ENCODE assay signal across 10 cellular contexts in the genomic region with DNA sequence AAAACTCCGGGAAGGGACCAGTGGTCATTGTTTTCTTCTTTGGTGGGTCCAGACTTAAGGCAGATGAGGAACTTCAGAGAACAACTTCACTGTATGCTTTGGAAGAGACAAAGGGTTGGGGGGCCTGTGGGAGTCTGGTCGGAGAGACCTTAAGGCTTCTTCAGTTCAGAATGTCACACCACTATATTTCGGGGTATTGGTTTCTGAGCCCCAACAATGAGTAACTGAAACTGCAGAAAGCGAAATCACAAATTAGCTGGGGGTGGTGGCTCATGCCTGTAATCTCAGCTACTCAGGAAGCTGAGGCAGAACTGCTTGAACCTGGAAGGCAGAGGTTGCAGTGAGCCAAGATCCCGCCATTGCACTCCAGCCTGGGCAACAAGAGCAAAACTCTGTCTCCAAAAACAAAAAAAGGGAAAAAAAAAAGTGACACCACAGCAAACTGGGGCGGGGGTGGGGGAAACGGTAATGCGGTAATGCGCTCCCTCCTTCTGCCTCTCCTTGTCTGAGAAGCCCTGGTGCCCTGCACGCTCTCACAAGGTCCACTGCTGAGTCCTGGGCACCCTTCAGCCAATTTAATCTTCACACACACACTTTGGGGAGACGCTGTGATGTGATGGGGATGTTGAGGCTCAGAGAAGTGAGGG. TPM values are rescaled to one million over a fixed set of nuclear protein-coding genes. Genes with fewer than 3 reads are reported as not detected.
DNase-seq lines count a peak whose midpoint lies in the region; ATAC-seq and TF ChIP-seq lines count a peak whose summit lies in the region.
"Had no signal": no experiment of that assay in that cellular context is flagged by ENCODE, and none has a peak within 500 bp of the region (broad histone marks: within the 10 kb centered on the region; RNA-seq: fewer than 3 reads in every experiment).

No MANE protein-coding gene starts in this region.

- peak overlapping the region; percentile 83 for H3K4me3 Mint-ChIP-seq in T-helper 17 cell

- H3K4me1 Mint-ChIP-seq in T-helper 17 cell: peaks cover 25% of the 10 kb centered on the region

- H3K36me3 ChIP-seq in lower lobe of right lung: no peaks in the 10 kb centered on the region
- H3K36me3 ChIP-seq in MG63: peaks cover 15% of the 10 kb centered on the region

- no peaks in the 10 kb centered on the region for H3K27me3 Mint-ChIP-seq in T-helper 17 cell

- peak overlapping the region; percentile 45 for H3K27ac Mint-ChIP-seq in T-helper 17 cell

- H3K27ac ChIP-seq in lower lobe of right lung: peak overlapping the region; percentile 58
- H3K27ac ChIP-seq: HL-60 had no signal

- H3K9me3 ChIP-seq in T-helper 17 cell (ENCODE audit: control insufficient read depth, low read length, poor library complexity, severe bottlenecking): no peaks in the 10 kb centered on the region
- no peaks in the 10 kb centered on the region for H3K9me3 ChIP-seq in lower lobe of right lung
- no peaks in the 10 kb centered on the region for H3K9me3 ChIP-seq in MG63

- DNase-seq in stimulated activated CD4-positive, alpha-beta T cell treated with anti-CD3 and anti-CD28 coated beads, Interleukin-15, amount 100 ng/mL, for 24 hours: peak; percentile 48
- no peak for DNase-seq in stimulated activated CD4-positive, alpha-beta T cell treated with anti-CD3 and anti-CD28 coated beads, Interleukin-4, amount 100 ng/mL, for 1 hour
- DNase-seq in T-helper 17 cell (no peak), lower lobe of right lung (no peak), SKM-1 treated with dmso at 0.1 percent for 144 hours (lab: John Stamatoyannopoulos, UW; ENCODE audit: unreplicated experiment) (no peak), MG63 (no peak), HCEC 1CT (no peak), amygdala (lab: John Stamatoyannopoulos, UW) (no peak)

- H3K27me3 ChIP-seq in lower lobe of right lung (ENCODE audit: low read depth) (no peaks in the 10 kb centered on the region), MG63 (no peaks in the 10 kb centered on the region)

- H3K4me3 ChIP-seq in lower lobe of right lung: no peak overlapping the region
- no peak overlapping the region for H3K4me3 ChIP-seq in MG63

- intact Hi-C loops in lower lobe of right lung (cut with DNase I): no loop called here

- peaks cover 53% of the 10 kb centered on the region for H3K4me1 ChIP-seq in lower lobe of right lung

- H3K36me3 Mint-ChIP-seq in T-helper 17 cell (ENCODE audit: low read depth): no peaks in the 10 kb centered on the region

- TF ChIP-seq CTCF in lower lobe of right lung (IDR thresholded peaks at IDR 0.05): no peak

- ATAC-seq in T-helper 17 cell: peak; percentile 3
- no peak for ATAC-seq in lower lobe of right lung

RNA-seq across cellular contexts. Expression of gene ADIRF, which starts 2.2 kb away (rescaled TPM):
- total RNA-seq in T-helper 17 cell (under 1 TPM in 1 of 2 donors, not detected in 1; 0.42 TPM), lower lobe of right lung (158 TPM)
- total RNA-seq in MG63 (2014; rRNA removed; shearing (Covaris generic); ENCODE audit: low replicate concordance): 165 and 212 TPM in 2 replicates

RNA-seq across cellular contexts. Expression of gene SNCG, which starts 7.7 kb away (rescaled TPM):
- not detected for total RNA-seq in T-helper 17 cell
- 25.0 TPM for total RNA-seq in lower lobe of right lung
- 6.2 and 7.6 TPM in 2 replicates for total RNA-seq in MG63 (2014; rRNA removed; shearing (Covaris generic); ENCODE audit: low replicate concordance)

RNA-seq across cellular contexts. Expression of gene MMRN2, which starts 8.7 kb away (rescaled TPM):
- total RNA-seq in T-helper 17 cell: 1 to 10 TPM in 1 of 2 donors, under 1 TPM in 1; 0.42 to 1.6 TPM
- 53.1 TPM for total RNA-seq in lower lobe of right lung
- 0.12 and 1.7 TPM in 2 replicates for total RNA-seq in MG63 (2014; rRNA removed; shearing (Covaris generic); ENCODE audit: low replicate concordance)

RNA-seq across cellular contexts. Expression of gene FAM25A, which starts 54.0 kb away (rescaled TPM):
- total RNA-seq in T-helper 17 cell (not detected), lower lobe of right lung (not detected)
- total RNA-seq in MG63 (2014; rRNA removed; shearing (Covaris generic); ENCODE audit: low replicate concordance): 12.0 TPM in 1 of 2 replicates, not detected in the other
- total RNA-seq: pulmonary artery endothelial cell had no signal

Comparison
In these comparisons a context has a peak if more than half of its experiments do, and no peak if none do; other contexts are left out.
1. RNA of gene ADIRF, which starts 2.2 kb away (total RNA-seq): 165 to 212 TPM in MG63 and 158 TPM in lower lobe of right lung (single experiment); 0.42 TPM in T-helper 17 cell; every median in the first group is over 100 times any median in the second.
2. RNA of gene MMRN2, which starts 8.7 kb away (total RNA-seq): 53.1 TPM in lower lobe of right lung (single experiment); 0.12 to 1.7 TPM in MG63 and 0.42 to 1.6 TPM in T-helper 17 cell; every median in the first group is over 10 times any median in the second.